Comparison of ENCODE assay signal across 15 cellular contexts in genomic region chr1:35180776-35181374, GRCh38. TPM values are rescaled to one million over a fixed set of nuclear protein-coding genes. Genes with fewer than 3 reads are reported as not detected.
DNase-seq lines count a peak whose midpoint lies in the region; ATAC-seq and TF ChIP-seq lines count a peak whose summit lies in the region.
"Had no signal": no experiment of that assay in that cellular context is flagged by ENCODE, and none has a peak within 500 bp of the region (broad histone marks: within the 10 kb centered on the region; RNA-seq: fewer than 3 reads in every experiment).

No MANE protein-coding gene starts in this region.

- in situ Hi-C loops in gastrocnemius medialis (cut with MboI; ENCODE audit: low sequenced_read_pairs in 4 of 4) = loop anchor here in 1 of 4 donors (25.0 kb wide), 1 partner anchor 319 kb away; the partner anchor contains the start of gene SMIM12

- ATAC-seq in effector memory CD8-positive, alpha-beta T cell (replicated peaks) = no peak
- ATAC-seq in HG02763 (IDR thresholded peaks at IDR 0.05; ENCODE audit: unreplicated experiment) (no peak), HG03442 (IDR thresholded peaks at IDR 0.05; ENCODE audit: unreplicated experiment) (no peak), GM18907 (IDR thresholded peaks at IDR 0.05; ENCODE audit: unreplicated experiment) (no peak), gastrocnemius medialis (no peak)
- ATAC-seq: Right ventricle myocardium inferior had no signal

- H3K4me3 ChIP-seq in gastrocnemius medialis = no peak overlapping the region
- H3K4me3 ChIP-seq: HAP-1 had no signal

- H3K4me1 ChIP-seq in gastrocnemius medialis = peaks cover 40 to 53% of the 10 kb centered on the region in 2 donors

- no peaks in the 10 kb centered on the region for H3K27me3 ChIP-seq in gastrocnemius medialis

- H3K27ac Mint-ChIP-seq in T-helper 2 cell treated with Interferon-gamma antibody and Interleukin-4, amounts not matched to agents 5 μg/mL and 100 μg/mL, for 36 hours = no peak overlapping the region
- H3K27ac Mint-ChIP-seq in effector memory CD8-positive, alpha-beta T cell = peak overlapping the region; percentile 30 to 32

- H3K27me3 Mint-ChIP-seq in T-helper 2 cell treated with Interferon-gamma antibody and Interleukin-4, amounts not matched to agents 5 μg/mL and 100 μg/mL, for 36 hours (ENCODE audit: low read depth) = no peaks in the 10 kb centered on the region
- H3K27me3 Mint-ChIP-seq in effector memory CD8-positive, alpha-beta T cell = no peaks in the 10 kb centered on the region

- H3K9me3 ChIP-seq in gastrocnemius medialis = no peaks in the 10 kb centered on the region
- H3K9me3 ChIP-seq: HAP-1 had no signal

- no peak overlapping the region for H3K4me3 Mint-ChIP-seq in T-helper 2 cell treated with Interferon-gamma antibody and Interleukin-4, amounts not matched to agents 5 μg/mL and 100 μg/mL, for 36 hours
- H3K4me3 Mint-ChIP-seq in effector memory CD8-positive, alpha-beta T cell = peak overlapping the region in 1 of 2 donors; percentile 34

- TF ChIP-seq CTCF in gastrocnemius medialis (IDR thresholded peaks at IDR 0.05 in 4 of 5, conservative IDR thresholded peaks at IDR 0.05 in 1 of 5) = no peak

- intact Hi-C loops in gastrocnemius medialis (cut with DNase I; ENCODE audit: low total_unique reads) = no loop called here

- H3K36me3 Mint-ChIP-seq in T-helper 2 cell treated with Interferon-gamma antibody and Interleukin-4, amounts not matched to agents 5 μg/mL and 100 μg/mL, for 36 hours (ENCODE audit: low read depth) = peaks cover 90% of the 10 kb centered on the region
- peaks cover 100% of the 10 kb centered on the region for H3K36me3 Mint-ChIP-seq in effector memory CD8-positive, alpha-beta T cell (ENCODE audit: insufficient read depth)

- no peak overlapping the region for H3K27ac ChIP-seq in gastrocnemius medialis
- H3K27ac ChIP-seq: WERI-Rb-1 had no signal

- H3K9me3 Mint-ChIP-seq in T-helper 2 cell treated with Interferon-gamma antibody and Interleukin-4, amounts not matched to agents 5 μg/mL and 100 μg/mL, for 36 hours = no peaks in the 10 kb centered on the region
- H3K9me3 Mint-ChIP-seq in effector memory CD8-positive, alpha-beta T cell = no peaks in the 10 kb centered on the region

- TF ChIP-seq POLR2A in gastrocnemius medialis (IDR thresholded peaks at IDR 0.05) = no peak

- peak; percentile 4 for DNase-seq in stimulated activated naive CD4-positive, alpha-beta T cell treated with Interleukin-2 at 50 U/mL for 16 hours (lab: John Stamatoyannopoulos, UW)
- DNase-seq in stimulated activated naive CD4-positive, alpha-beta T cell (lab: John Stamatoyannopoulos, UW) = no peak
- peak; percentile 54 for DNase-seq in T-helper 2 cell treated with Interferon-gamma antibody and Interleukin-4, amounts not matched to agents 5 μg/mL and 100 μg/mL, for 36 hours (ENCODE audit: low spot score)
- DNase-seq in effector memory CD8-positive, alpha-beta T cell = no peak
- DNase-seq in gastrocnemius medialis = no peak
- DNase-seq: activated gamma-delta T cell treated with Interleukin-2 at 50 U/mL for 16 hours, NCI-H1694 treated with DMSO at 0.1 percent for 48 hours, NCI-H69, retina, WERI-Rb-1 had no signal

- H3K36me3 ChIP-seq in gastrocnemius medialis = peaks cover 5 to 96% of the 10 kb centered on the region in 2 donors

- H3K4me1 Mint-ChIP-seq in T-helper 2 cell treated with Interferon-gamma antibody and Interleukin-4, amounts not matched to agents 5 μg/mL and 100 μg/mL, for 36 hours (ENCODE audit: low read depth) = peaks cover 50% of the 10 kb centered on the region
- H3K4me1 Mint-ChIP-seq in effector memory CD8-positive, alpha-beta T cell (ENCODE audit: low read depth in 2 of 2) = peaks cover 40 to 62% of the 10 kb centered on the region in 2 donors

RNA-seq across cellular contexts. Expression of gene SFPQ, which starts 12.1 kb away (rescaled TPM):
- 100 to 1,000 TPM in 1 of 4 donors, 10 to 100 TPM in 3; 70.1 to 128 (median 82.4) TPM for total RNA-seq in gastrocnemius medialis

Comparison
In these comparisons a context has a peak if more than half of its experiments do, and no peak if none do; other contexts are left out.
1. DNase-seq: peak in stimulated activated naive CD4-positive, alpha-beta T cell treated with Interleukin-2 at 50 U/mL for 16 hours (single experiment) and T-helper 2 cell treated with Interferon-gamma antibody and Interleukin-4, amounts not matched to agents 5 μg/mL and 100 μg/mL, for 36 hours (single experiment); none in stimulated activated naive CD4-positive, alpha-beta T cell (0 of 6), effector memory CD8-positive, alpha-beta T cell (0 of 3) and gastrocnemius medialis (0 of 2).